Comparison of ENCODE assay signal across 8 cellular contexts in the genomic region with DNA sequence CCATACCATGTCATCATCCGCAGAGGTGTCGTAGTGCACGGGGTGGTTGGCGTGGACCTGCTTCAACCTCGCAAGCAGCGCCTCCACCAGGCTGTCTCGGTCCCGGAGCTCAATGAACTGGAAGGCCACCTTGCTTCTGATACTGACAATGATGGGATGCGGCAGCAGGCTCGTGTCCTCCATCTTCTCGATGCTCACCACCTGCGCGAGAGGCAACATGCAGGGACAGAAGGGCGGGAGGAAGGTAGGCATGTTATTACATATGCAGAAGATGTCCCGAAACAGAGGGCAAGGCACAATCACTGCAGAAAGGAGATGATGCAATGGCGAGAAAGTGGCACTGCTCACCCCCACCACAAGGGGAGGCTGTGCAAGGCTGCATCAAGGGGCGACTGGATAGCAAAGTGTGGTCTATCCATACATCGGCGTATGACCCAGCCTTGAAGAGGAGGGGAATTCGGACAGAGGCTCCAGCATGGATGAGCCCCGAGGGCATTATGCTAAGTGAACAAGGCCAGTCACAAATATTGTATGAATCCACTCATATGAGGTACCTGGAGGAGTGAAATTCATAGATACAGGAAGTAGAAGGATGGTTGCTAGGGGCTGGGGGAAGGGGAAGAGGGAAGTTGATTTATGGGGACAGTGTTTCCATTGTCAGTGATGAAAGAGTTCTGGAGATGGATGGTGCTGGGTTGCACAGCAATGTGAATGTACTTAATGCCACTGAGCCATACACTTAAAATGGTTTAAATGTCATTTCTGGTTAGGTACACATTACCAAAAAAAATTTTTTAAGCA. TPM values are rescaled to one million over a fixed set of nuclear protein-coding genes. Genes with fewer than 3 reads are reported as not detected.
DNase-seq lines count a peak whose midpoint lies in the region; ATAC-seq, FAIRE-seq and TF ChIP-seq lines count a peak whose summit lies in the region.

No MANE protein-coding gene starts in this region.

- peak overlapping the region in 1 of 2 donors; percentile 84 for H3K27ac ChIP-seq in left lung

- H3K27me3 Mint-ChIP-seq in activated B cell treated with CpG ODN at 0.5 μM for 24 hours: peaks cover 3% of the 10 kb centered on the region

- peak; percentile 40 for ATAC-seq in activated B cell treated with CpG ODN at 0.5 μM for 24 hours (ENCODE audit: low read depth)
- peak; percentile 46 for ATAC-seq in left lung
- ATAC-seq in HG02885 (IDR thresholded peaks at IDR 0.05; ENCODE audit: poor library complexity, unreplicated experiment): no peak
- ATAC-seq in GM18858 (IDR thresholded peaks at IDR 0.05; ENCODE audit: unreplicated experiment): no peak
- ATAC-seq in HG03196 (IDR thresholded peaks at IDR 0.05; ENCODE audit: unreplicated experiment): no peak

- no peaks in the 10 kb centered on the region for H3K9me3 ChIP-seq in left lung

- H3K9me3 Mint-ChIP-seq in activated B cell treated with CpG ODN at 0.5 μM for 24 hours: no peaks in the 10 kb centered on the region

- no peaks in the 10 kb centered on the region for H3K27me3 ChIP-seq in left lung

- no peak overlapping the region for H3K27ac Mint-ChIP-seq in activated B cell treated with CpG ODN at 0.5 μM for 24 hours

- no peak overlapping the region for H3K4me3 ChIP-seq in left lung

- TF ChIP-seq CTCF in activated B cell treated with CpG ODN at 0.5 μM for 24 hours (IDR thresholded peaks at IDR 0.05) (no peak), left lung (IDR thresholded peaks at IDR 0.05) (no peak)

- CTCF ChIA-PET in activated B cell treated with CpG ODN at 0.5 μM for 24 hours (lab: Charles Lee): interaction anchor here (1.2 to 4.9 kb wide), 2 partner anchors 167 kb away, joined by 4 to 76 read pairs; no protein-coding TSS in a partner anchor

- intact Hi-C loops in activated B cell treated with CpG ODN at 0.5 μM for 24 hours (cut with micrococcal nuclease) (no loop called here), left lung (cut with DNase I) (loop anchor here in 1 of 2 donors (10.0 kb wide), 2 partner anchors 116 to 166 kb away; partner anchors contain the start of gene TBC1D8)

- H3K4me1 Mint-ChIP-seq in activated B cell treated with CpG ODN at 0.5 μM for 24 hours: peaks cover under 1% of the 10 kb centered on the region

- H3K36me3 Mint-ChIP-seq in activated B cell treated with CpG ODN at 0.5 μM for 24 hours (ENCODE audit: low read depth): no peaks in the 10 kb centered on the region

- POLR2A ChIA-PET in activated B cell treated with CpG ODN at 0.5 μM for 24 hours (lab: Charles Lee): no interaction called here

- peak; percentile 63 for DNase-seq in D341Med (ENCODE audit: low spot score)
- peak; percentile 29 for DNase-seq in HTR-8/SVneo (ENCODE audit: insufficient read length, low spot score)
- no peak for DNase-seq in activated B cell treated with CpG ODN at 0.5 μM for 24 hours
- DNase-seq in left lung: no peak
- no peak for DNase-seq in cortex of kidney (lab: John Stamatoyannopoulos, UW)

- H3K36me3 ChIP-seq in left lung: peaks cover 0 to 62% of the 10 kb centered on the region in 2 donors

- no peak overlapping the region for H3K4me3 Mint-ChIP-seq in activated B cell treated with CpG ODN at 0.5 μM for 24 hours

- no peak for FAIRE-seq in HTR-8/SVneo (lab: Jason Lieb, UNC)

- peaks cover 0 to 49% of the 10 kb centered on the region in 2 donors for H3K4me1 ChIP-seq in left lung

RNA-seq across cellular contexts. Expression of gene RPL31, which starts 36.6 kb away (rescaled TPM):
- total RNA-seq in activated B cell treated with CpG ODN at 0.5 μM for 24 hours (1,828 and 2,370 TPM in 2 replicates), left lung (1,000 to 10,000 TPM in 1 of 2 donors, 100 to 1,000 TPM in 1; 865 to 1,175 TPM)

Comparison
In these comparisons a context has a peak if more than half of its experiments do, and no peak if none do; other contexts are left out.
1. DNase-seq: peak in D341Med (single experiment) and HTR-8/SVneo (single experiment); none in activated B cell treated with CpG ODN at 0.5 μM for 24 hours (single experiment), left lung (0 of 2) and cortex of kidney (single experiment).
2. ATAC-seq: peak in activated B cell treated with CpG ODN at 0.5 μM for 24 hours (single experiment) and left lung (single experiment); none in HG02885 (single experiment), GM18858 (single experiment) and HG03196 (single experiment).